ENCODE assay signal across 14 cellular contexts in the genomic region with DNA sequence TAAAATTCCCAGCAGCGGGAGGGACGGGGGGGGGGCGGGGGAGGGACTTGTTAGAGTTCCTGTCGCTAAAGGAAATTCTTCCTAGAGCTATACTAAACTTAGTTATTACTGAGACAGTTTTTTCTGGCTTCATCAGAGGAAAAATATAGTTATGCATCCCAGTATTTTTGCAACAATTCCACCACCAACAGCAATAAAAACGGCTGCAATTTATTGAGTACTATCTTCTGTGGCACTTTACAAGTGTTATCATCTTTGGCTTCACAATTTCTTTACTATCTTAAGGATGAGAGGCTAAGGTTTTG. TPM values are rescaled to one million over a fixed set of nuclear protein-coding genes. Genes with fewer than 3 reads are reported as not detected.
DNase-seq lines count a peak whose midpoint lies in the region; ATAC-seq, FAIRE-seq and TF ChIP-seq lines count a peak whose summit lies in the region.
"Had no signal": no experiment of that assay in that cellular context is flagged by ENCODE, and none has a peak within 500 bp of the region (broad histone marks: within the 10 kb centered on the region; RNA-seq: fewer than 3 reads in every experiment).

No MANE protein-coding gene starts in this region.

- peak overlapping the region; percentile 74 for H3K4me2 ChIP-seq in A549
- H3K4me2 ChIP-seq in neural progenitor cell = peak overlapping the region; percentile 12

- TF ChIP-seq RAD21 in A549 (conservative IDR thresholded peaks at IDR 0.05 in 1 of 2, IDR thresholded peaks at IDR 0.05 in 1 of 2) = no peak; a peak in 1 of 5 replicates

- H3K36me3 Mint-ChIP-seq in CD4-positive, CD25-positive, alpha-beta regulatory T cell = no peaks in the 10 kb centered on the region
- H3K36me3 Mint-ChIP-seq in neural progenitor cell = no peaks in the 10 kb centered on the region
- H3K36me3 Mint-ChIP-seq: IgD-negative memory B cell, T-cell had no signal

- no peak for TF ChIP-seq POLR2A in A549 (IDR thresholded peaks at IDR 0.05; ENCODE audit: low read length)

- no peak for FAIRE-seq in A549 (lab: Jason Lieb, UNC)
- FAIRE-seq: kidney had no signal

- TF ChIP-seq CTCF in A549 (IDR thresholded peaks at IDR 0.05) (no peak; the same call in 1 of the 3 replicates), RWPE1 (conservative IDR thresholded peaks at IDR 0.05; ENCODE audit: low read depth) (peak; percentile 57; the same call in 1 of the 2 replicates), neural progenitor cell (IDR thresholded peaks at IDR 0.05) (no peak), GM20000 (IDR thresholded peaks at IDR 0.05; ENCODE audit: extremely low read depth, missing control alignments) (no peak)

- H3K9ac ChIP-seq in neural progenitor cell = no peak overlapping the region

- CTCF ChIA-PET in A549 (lab: Yijun Ruan, JAX) = interaction anchor here (0.9 to 5.6 kb wide), 47 partner anchors 8 to 423 kb away, joined by 3 to 58 read pairs (median 5); a partner anchor contains a TSS
- CTCF ChIA-PET in RWPE1 (lab: Yijun Ruan, JAX) = interaction anchor here (0.7 to 2.2 kb wide), 6 partner anchors 16 to 393 kb away, joined by 3 to 9 read pairs (median 6); a partner anchor contains a TSS

- no peaks in the 10 kb centered on the region for H3K36me3 ChIP-seq in CD4-positive, CD25-positive, alpha-beta regulatory T cell (ENCODE audit: control insufficient read depth, insufficient read depth, low read length)
- H3K36me3 ChIP-seq in neural progenitor cell = no peaks in the 10 kb centered on the region

- H3K9me3 Mint-ChIP-seq in CD4-positive, CD25-positive, alpha-beta regulatory T cell = no peaks in the 10 kb centered on the region
- H3K9me3 Mint-ChIP-seq in neural progenitor cell = no peaks in the 10 kb centered on the region
- H3K9me3 Mint-ChIP-seq: activated CD4-positive, alpha-beta T cell treated with anti-CD3 and anti-CD28 coated beads, Interleukin-2, amount 10 ng/mL, durations not matched to agents 24 days and 14 days; T-cell had no signal

- DNase-seq in A549 (ENCODE audit: low read depth in 1 of 2, low spot score in 1 of 2) = no peak
- no peak for DNase-seq in CD4-positive, CD25-positive, alpha-beta regulatory T cell
- no peak for DNase-seq in RWPE1 (ENCODE audit: low spot score)
- DNase-seq in neural progenitor cell (ENCODE audit: low spot score) = no peak
- no peak for DNase-seq in NCI-H2196 (lab: John Stamatoyannopoulos, UW; ENCODE audit: unreplicated experiment)
- DNase-seq in GM20000 (ENCODE audit: low spot score) = no peak
- DNase-seq in activated CD8-positive, alpha-beta memory T cell treated with anti-CD3 and anti-CD28 coated beads for 24 hours = no peak

- H3K79me2 ChIP-seq in neural progenitor cell (ENCODE audit: low read depth) = no peaks in the 10 kb centered on the region

- peaks cover 5 to 9% (median 7%) of the 10 kb centered on the region in 4 donors for H3K4me1 Mint-ChIP-seq in CD4-positive, CD25-positive, alpha-beta regulatory T cell
- H3K4me1 Mint-ChIP-seq in neural progenitor cell = peaks cover 7% of the 10 kb centered on the region

- no peaks in the 10 kb centered on the region for H4K20me1 ChIP-seq in neural progenitor cell (ENCODE audit: low read depth)

- 2% methylated on average over 5 of the region's 5 CpGs for WGBS in A549 (ENCODE audit: missing lambda C conversion rate)

- no peak overlapping the region for H3K4me3 Mint-ChIP-seq in CD4-positive, CD25-positive, alpha-beta regulatory T cell
- no peak overlapping the region for H3K4me3 Mint-ChIP-seq in neural progenitor cell
- H3K4me3 Mint-ChIP-seq: activated CD4-positive, alpha-beta T cell treated with anti-CD3 and anti-CD28 coated beads, Interleukin-2, amount 10 ng/mL, durations not matched to agents 24 days and 14 days; T-cell had no signal

- no peak overlapping the region for H3K4me3 ChIP-seq in A549
- H3K4me3 ChIP-seq in CD4-positive, CD25-positive, alpha-beta regulatory T cell (ENCODE audit: low read depth, low read length) = no peak overlapping the region
- no peak overlapping the region for H3K4me3 ChIP-seq in neural progenitor cell

- no peak overlapping the region for H2AFZ ChIP-seq in neural progenitor cell (replicated peaks)

- ATAC-seq in A549 = no peak
- ATAC-seq in CD4-positive, CD25-positive, alpha-beta regulatory T cell (ENCODE audit: low read depth in 2 of 2) = no peak

- H3K27ac Mint-ChIP-seq in CD4-positive, CD25-positive, alpha-beta regulatory T cell = peak overlapping the region in 2 of 3 donors; percentile 1 to 2
- no peak overlapping the region for H3K27ac Mint-ChIP-seq in neural progenitor cell
- H3K27ac Mint-ChIP-seq: activated CD4-positive, alpha-beta T cell treated with anti-CD3 and anti-CD28 coated beads, Interleukin-2, amount 10 ng/mL, durations not matched to agents 24 days and 14 days; IgD-negative memory B cell; T-cell had no signal

- no peaks in the 10 kb centered on the region for H3F3A ChIP-seq in neural progenitor cell (ENCODE audit: low read depth)

- H3K9me3 ChIP-seq in A549 = no peaks in the 10 kb centered on the region
- no peaks in the 10 kb centered on the region for H3K9me3 ChIP-seq in CD4-positive, CD25-positive, alpha-beta regulatory T cell (ENCODE audit: control insufficient read depth in 2 of 2, low read length in 2 of 2)
- H3K9me3 ChIP-seq in neural progenitor cell (ENCODE audit: low read depth) = no peaks in the 10 kb centered on the region
- H3K9me3 ChIP-seq: testis had no signal

- H3K27me3 ChIP-seq in CD4-positive, CD25-positive, alpha-beta regulatory T cell (ENCODE audit: control insufficient read depth, insufficient read depth, low read length) = no peaks in the 10 kb centered on the region
- no peaks in the 10 kb centered on the region for H3K27me3 ChIP-seq in neural progenitor cell
- H3K27me3 ChIP-seq: testis had no signal

- POLR2A ChIA-PET in A549 (lab: Yijun Ruan, JAX) = interaction anchor here (0.6 to 2.2 kb wide), 5 partner anchors 9 to 195 kb away, joined by 3 to 9 read pairs (median 7); a partner anchor contains a TSS
- POLR2A ChIA-PET in RWPE1 (lab: Yijun Ruan, JAX; ENCODE audit: low non-redundant PET) = interaction anchor here (0.7 kb wide), 1 partner anchor 84 kb away, joined by 3 read pairs; no protein-coding TSS in a partner anchor

- H3K4me1 ChIP-seq in A549 (no peaks in the 10 kb centered on the region), neural progenitor cell (no peaks in the 10 kb centered on the region)
- peaks cover under 1% of the 10 kb centered on the region for H3K4me1 ChIP-seq in CD4-positive, CD25-positive, alpha-beta regulatory T cell (ENCODE audit: control insufficient read depth, insufficient read depth, low read length, poor library complexity, severe bottlenecking)
- H3K4me1 ChIP-seq: foreskin keratinocyte had no signal

- no peak for TF ChIP-seq EP300 in A549 (IDR thresholded peaks at IDR 0.05)

- H3K27ac ChIP-seq in A549 (no peak overlapping the region), RWPE1 (no peak overlapping the region), neural progenitor cell (no peak overlapping the region)
- H3K27ac ChIP-seq in CD4-positive, CD25-positive, alpha-beta regulatory T cell (ENCODE audit: insufficient read depth, low read length, poor library complexity, severe bottlenecking) = no peak overlapping the region
- H3K27ac ChIP-seq: foreskin keratinocyte, HL-60 had no signal

- H3K27me3 Mint-ChIP-seq in CD4-positive, CD25-positive, alpha-beta regulatory T cell = no peaks in the 10 kb centered on the region
- no peaks in the 10 kb centered on the region for H3K27me3 Mint-ChIP-seq in neural progenitor cell (ENCODE audit: insufficient read depth, low read depth)

TF ChIP-seq in A549, 52 proteins besides CTCF, POLR2A, EP300 and RAD21 (continues in another document):
- TF ChIP-seq HOXB13 (CRISPR knock-in tag; IDR thresholded peaks at IDR 0.05; ENCODE audit: low read depth) (no peak), CHD2 (IDR thresholded peaks at IDR 0.05; ENCODE audit: low read length, partially characterized antibody) (no peak), FOSB (CRISPR knock-in tag; IDR thresholded peaks at IDR 0.05) (no peak), MAZ (IDR thresholded peaks at IDR 0.05; ENCODE audit: borderline replicate concordance, low read depth, low read length) (no peak), NR3C1 (IDR thresholded peaks at IDR 0.05) (no peak), MAFK (IDR thresholded peaks at IDR 0.05; ENCODE audit: partially characterized antibody) (no peak), TP53 (CRISPR knock-in tag; IDR thresholded peaks at IDR 0.05) (no peak), JUN (IDR thresholded peaks at IDR 0.05) (no peak), CEBPB (IDR thresholded peaks at IDR 0.05) (no peak)
- TF ChIP-seq, protein P1, sequence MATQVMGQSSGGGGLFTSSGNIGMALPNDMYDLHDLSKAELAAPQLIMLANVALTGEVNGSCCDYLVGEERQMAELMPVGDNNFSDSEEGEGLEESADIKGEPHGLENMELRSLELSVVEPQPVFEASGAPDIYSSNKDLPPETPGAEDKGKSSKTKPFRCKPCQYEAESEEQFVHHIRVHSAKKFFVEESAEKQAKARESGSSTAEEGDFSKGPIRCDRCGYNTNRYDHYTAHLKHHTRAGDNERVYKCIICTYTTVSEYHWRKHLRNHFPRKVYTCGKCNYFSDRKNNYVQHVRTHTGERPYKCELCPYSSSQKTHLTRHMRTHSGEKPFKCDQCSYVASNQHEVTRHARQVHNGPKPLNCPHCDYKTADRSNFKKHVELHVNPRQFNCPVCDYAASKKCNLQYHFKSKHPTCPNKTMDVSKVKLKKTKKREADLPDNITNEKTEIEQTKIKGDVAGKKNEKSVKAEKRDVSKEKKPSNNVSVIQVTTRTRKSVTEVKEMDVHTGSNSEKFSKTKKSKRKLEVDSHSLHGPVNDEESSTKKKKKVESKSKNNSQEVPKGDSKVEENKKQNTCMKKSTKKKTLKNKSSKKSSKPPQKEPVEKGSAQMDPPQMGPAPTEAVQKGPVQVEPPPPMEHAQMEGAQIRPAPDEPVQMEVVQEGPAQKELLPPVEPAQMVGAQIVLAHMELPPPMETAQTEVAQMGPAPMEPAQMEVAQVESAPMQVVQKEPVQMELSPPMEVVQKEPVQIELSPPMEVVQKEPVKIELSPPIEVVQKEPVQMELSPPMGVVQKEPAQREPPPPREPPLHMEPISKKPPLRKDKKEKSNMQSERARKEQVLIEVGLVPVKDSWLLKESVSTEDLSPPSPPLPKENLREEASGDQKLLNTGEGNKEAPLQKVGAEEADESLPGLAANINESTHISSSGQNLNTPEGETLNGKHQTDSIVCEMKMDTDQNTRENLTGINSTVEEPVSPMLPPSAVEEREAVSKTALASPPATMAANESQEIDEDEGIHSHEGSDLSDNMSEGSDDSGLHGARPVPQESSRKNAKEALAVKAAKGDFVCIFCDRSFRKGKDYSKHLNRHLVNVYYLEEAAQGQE (IDR thresholded peaks at IDR 0.05) = no peak

RNA-seq across cellular contexts. Expression of a gene that starts 6.9 kb away (rescaled TPM):
- polyA plus RNA-seq in A549 (2011; rRNA removed) (25.4 and 31.7 TPM in 2 replicates), A549 (2017; fragmentation: RNase III; extraction: RNeasy Plus Mini Kit Qiagen cat#74134 plus additional on column Dnase treatment) (22.8 to 27.2 TPM (median 23.6 TPM) in 3 replicates)
- polyA plus RNA-seq in A549 (2012; cell fraction: cytosol; rRNA removed) = 23.6 and 24.4 TPM in 2 replicates
- 24.1 and 28.6 TPM in 2 replicates for polyA plus RNA-seq in A549 (2012; cell fraction: nucleus; rRNA removed)
- polyA minus RNA-seq in A549 (2011; rRNA and poly(A)+ RNA removed) = 30.5 and 33.5 TPM in 2 replicates
- 7.6 TPM for total RNA-seq in CD4-positive, CD25-positive, alpha-beta regulatory T cell
- 10 to 100 TPM; 11.8 to 17.2 (median 14.0) TPM for polyA plus RNA-seq in CD4-positive, CD25-positive, alpha-beta regulatory T cell
- 21.6 and 29.9 TPM in 2 replicates for total RNA-seq in neural progenitor cell (ENCODE audit: low replicate concordance)
